28 cellular contexts compared by ENCODE assay signal in genomic region chr6:69594405-69594804, GRCh38.
"Had no signal": no experiment of that assay in that cellular context is flagged by ENCODE, and none has a peak within 500 bp of the region (broad histone marks: within the 10 kb centered on the region; RNA-seq: fewer than 3 reads in every experiment).

No MANE protein-coding gene starts in this region.

- H3K4me3 ChIP-seq: MG63 had no signal

- DNase-seq: activated CD4-positive, alpha-beta T cell treated with anti-CD3 and anti-CD28 coated beads, Interleukin-2, amount 10 ng/mL, durations not matched to agents 24 days and 14 days; activated CD4-positive, alpha-beta T cell treated with anti-CD3 and anti-CD28 coated beads, Interleukin-2, amount 50 U/mL, for 4 hours; activated CD8-positive, alpha-beta T cell treated with anti-CD3 and anti-CD28 coated beads for 36 hours; activated effector memory CD4-positive, alpha-beta T cell treated with anti-CD3 and anti-CD28 coated beads, Interleukin-2, amount 50 U/mL, for 16 hours; activated naive CD4-positive, alpha-beta T cell; activated naive CD4-positive, alpha-beta T cell treated with anti-CD3 and anti-CD28 coated beads, Interleukin-2, amount 50 U/mL, for 16 hours; activated naive CD8-positive, alpha-beta T cell treated with anti-CD3 and anti-CD28 coated beads for 36 hours; activated T-cell treated with anti-CD3 and anti-CD28 coated beads, Interleukin-2, amount 50 U/mL, for 1 hour; activated T-cell treated with anti-CD3 and anti-CD28 coated beads, Interleukin-2, amount 50 U/mL, for 72 hours; amniotic stem cell; aorta; brain microvascular endothelial cell; central memory CD4-positive, alpha-beta T cell; Kasumi-1; KG1; MG63; NCI-H1048; NCI-H1105 treated with DMSO at 0.1 percent for 48 hours; NCI-H1436 treated with DMSO at 0.1 percent for 48 hours; NCI-H1694 treated with DMSO at 0.1 percent for 48 hours; NCI-H2029; NCI-H345; NCI-H524 treated with DMSO at 0.1 percent for 48 hours; NK-92 treated with Interleukin-12 subunit alpha and Interleukin-12 subunit beta, amount 100 ng/mL, for 24 hours; Right ventricle myocardium superior; SW 1271; T1000 had no signal

- H3K27me3 ChIP-seq: brain microvascular endothelial cell, MG63 had no signal

- H3K36me3 ChIP-seq: brain microvascular endothelial cell, MG63 had no signal

- H3K9me3 ChIP-seq: MG63 had no signal

- ATAC-seq: activated CD8-positive, alpha-beta T cell treated with anti-CD3 and anti-CD28 coated beads for 36 hours; activated T-cell treated with anti-CD3 and anti-CD28 coated beads, Interleukin-2, amount 50 U/mL, for 72 hours; activated T-helper 17 cell treated with anti-CD3 and anti-CD28 coated beads, Interleukin-2, amount 50 U/mL, for 72 hours had no signal

- H3K27ac ChIP-seq: brain microvascular endothelial cell had no signal
